ENCODE assay signal across 14 cellular contexts in genomic region chr14:99188721-99189120, GRCh38.
A peak's percentile ranks its signal among the peaks of the same experiment; 100 is the strongest.
DNase-seq lines count a peak whose midpoint lies in the region; ATAC-seq and TF ChIP-seq lines count a peak whose summit lies in the region.
"Had no signal": no experiment of that assay in that cellular context is flagged by ENCODE, and none has a peak within 500 bp of the region (broad histone marks: within the 10 kb centered on the region; RNA-seq: fewer than 3 reads in every experiment).

No MANE protein-coding gene starts in this region.

- H3K4me3 ChIP-seq in Jurkat, Clone E6-1 (ENCODE audit: low read length) = peak overlapping the region; percentile 54
- no peak overlapping the region for H3K4me3 ChIP-seq in adrenal gland
- H3K4me3 ChIP-seq: GM12878, lung, prostate gland had no signal

- H3K27me3 ChIP-seq in adrenal gland = no peaks in the 10 kb centered on the region

- peak overlapping the region; percentile 85 for H3K4me3 Mint-ChIP-seq in activated T-cell treated with anti-CD3 and anti-CD28 coated beads, Interleukin-2, amount 50 U/mL, for 24 hours
- no peak overlapping the region for H3K4me3 Mint-ChIP-seq in endothelial cell (ENCODE audit: unreplicated experiment)

- H3K4me1 ChIP-seq in adrenal gland (replicated peaks in 1 of 2) = peaks cover 0 to 9% of the 10 kb centered on the region in 2 donors

- peak; percentile 41; the same call in 1 of the 2 replicates for TF ChIP-seq CTCF in 22Rv1 (IDR thresholded peaks at IDR 0.05)
- peak; percentile 43 for TF ChIP-seq CTCF in endothelial cell (IDR thresholded peaks at IDR 0.05; ENCODE audit: unreplicated experiment)
- no peak for TF ChIP-seq CTCF in adrenal gland (IDR thresholded peaks at IDR 0.05)

- H3K36me3 Mint-ChIP-seq in activated T-cell treated with anti-CD3 and anti-CD28 coated beads, Interleukin-2, amount 50 U/mL, for 24 hours (ENCODE audit: low read depth) = peaks cover 57% of the 10 kb centered on the region
- H3K36me3 Mint-ChIP-seq in endothelial cell (ENCODE audit: low read depth, unreplicated experiment) = no peaks in the 10 kb centered on the region

- H3K27me3 Mint-ChIP-seq in activated T-cell treated with anti-CD3 and anti-CD28 coated beads, Interleukin-2, amount 50 U/mL, for 24 hours = no peaks in the 10 kb centered on the region
- peaks cover 2% of the 10 kb centered on the region for H3K27me3 Mint-ChIP-seq in endothelial cell (ENCODE audit: unreplicated experiment)

- H3K36me3 ChIP-seq in adrenal gland (replicated peaks in 1 of 2) = no peaks in the 10 kb centered on the region
- H3K36me3 ChIP-seq: prostate gland had no signal

- no peak for ATAC-seq in GM18873 (IDR thresholded peaks at IDR 0.05; ENCODE audit: low FRiP score, unreplicated experiment)
- ATAC-seq: GM12878 had no signal

- H3K9me3 ChIP-seq in adrenal gland (replicated peaks in 1 of 3) = no peaks in the 10 kb centered on the region
- H3K9me3 ChIP-seq: prostate gland had no signal

- no peak for DNase-seq in Jurkat, Clone E6-1 (ENCODE audit: low read depth, low spot score)
- DNase-seq in activated T-cell treated with anti-CD3 and anti-CD28 coated beads, Interleukin-2, amount 50 U/mL, for 24 hours = peak; percentile 74
- DNase-seq in endothelial cell (ENCODE audit: low spot score) (peak; percentile 38), MV-4-11 (lab: John Stamatoyannopoulos, UW) (no peak), adrenal gland (no peak)
- DNase-seq in NK-92 treated with Interleukin-12 subunit alpha and Interleukin-12 subunit beta, amount 100 ng/mL, for 24 hours (lab: John Stamatoyannopoulos, UW) = no peak
- DNase-seq: foreskin fibroblast, NCI-H82 had no signal

- H3K4me1 Mint-ChIP-seq in activated T-cell treated with anti-CD3 and anti-CD28 coated beads, Interleukin-2, amount 50 U/mL, for 24 hours (ENCODE audit: low read depth) = peaks cover 93% of the 10 kb centered on the region
- H3K4me1 Mint-ChIP-seq in endothelial cell (ENCODE audit: unreplicated experiment) = peaks cover 28% of the 10 kb centered on the region

- WGBS in adrenal gland, 4 donors = 69 to 80% (median 72%) methylated on average over 12 to 19 of the region's 19 CpGs

- H3K9me3 Mint-ChIP-seq in activated T-cell treated with anti-CD3 and anti-CD28 coated beads, Interleukin-2, amount 50 U/mL, for 24 hours = no peaks in the 10 kb centered on the region
- H3K9me3 Mint-ChIP-seq in endothelial cell (ENCODE audit: unreplicated experiment) = no peaks in the 10 kb centered on the region

- peak overlapping the region; percentile 95 for H3K27ac Mint-ChIP-seq in activated T-cell treated with anti-CD3 and anti-CD28 coated beads, Interleukin-2, amount 50 U/mL, for 24 hours
- H3K27ac Mint-ChIP-seq in endothelial cell (ENCODE audit: unreplicated experiment) = no peak overlapping the region

- intact Hi-C loops in adrenal gland (cut with DNase I) = no loop called here

- TF ChIP-seq POLR2A in adrenal gland (IDR thresholded peaks at IDR 0.05) = no peak

- H3K27ac ChIP-seq in 22Rv1 = no peak overlapping the region
- no peak overlapping the region for H3K27ac ChIP-seq in adrenal gland
- H3K27ac ChIP-seq: C4-2B, prostate gland had no signal

Comparison
In these comparisons a context has a peak if more than half of its experiments do, and no peak if none do; other contexts are left out.
1. CTCF ChIP-seq: peak in 22Rv1 (single experiment) and endothelial cell (single experiment); none in adrenal gland (0 of 6).
2. DNase-seq: peak in activated T-cell treated with anti-CD3 and anti-CD28 coated beads, Interleukin-2, amount 50 U/mL, for 24 hours (single experiment) and endothelial cell (single experiment); none in Jurkat, Clone E6-1 (single experiment), NK-92 treated with Interleukin-12 subunit alpha and Interleukin-12 subunit beta, amount 100 ng/mL, for 24 hours (single experiment), MV-4-11 (single experiment) and adrenal gland (0 of 7).